Comparison of ENCODE assay signal across 25 cellular contexts in genomic region chr6:158907931-158908330, GRCh38.
DNase-seq lines count a peak whose midpoint lies in the region; ATAC-seq and TF ChIP-seq lines count a peak whose summit lies in the region.
"Had no signal": no experiment of that assay in that cellular context is flagged by ENCODE, and none has a peak within 500 bp of the region (broad histone marks: within the 10 kb centered on the region; RNA-seq: fewer than 3 reads in every experiment).

No MANE protein-coding gene starts in this region.

- H2BK120ac ChIP-seq in trophoblast cell (ENCODE audit: insufficient read depth, low read length, poor library complexity) = peak overlapping the region; percentile 27

- peaks cover 7% of the 10 kb centered on the region for H3K36me3 Mint-ChIP-seq in activated CD8-positive, alpha-beta T cell treated with anti-CD3 and anti-CD28 coated beads, Interleukin-2, amount 10 ng/mL, durations not matched to agents 7 days and 5 days (ENCODE audit: low read depth)
- H3K36me3 Mint-ChIP-seq in chondrocyte (ENCODE audit: low read depth) = peaks cover 11% of the 10 kb centered on the region

- DNase-seq in ELF-1 (ENCODE audit: low read depth, low spot score) (peak; percentile 45), NCI-H526 treated with DMSO at 0.1 percent for 48 hours (lab: John Stamatoyannopoulos, UW) (peak; percentile 85), trophoblast cell (peak in 1 of 2 donors; percentile 27), occipital lobe (lab: John Stamatoyannopoulos, UW) (no peak), GM20000 (ENCODE audit: low spot score) (no peak), chondrocyte (ENCODE audit: low spot score) (no peak)
- DNase-seq in activated CD8-positive, alpha-beta T cell treated with anti-CD3 and anti-CD28 coated beads, Interleukin-2, amount 10 ng/mL, durations not matched to agents 7 days and 5 days = no peak
- DNase-seq: activated CD4-positive, alpha-beta T cell treated with anti-CD3 and anti-CD28 coated beads, Interleukin-2, amount 50 U/mL, for 48 hours; activated CD8-positive, alpha-beta memory T cell treated with anti-CD3 and anti-CD28 coated beads, Interleukin-2, amount 50 U/mL, for 48 hours; activated naive CD4-positive, alpha-beta T cell treated with anti-CD3 and anti-CD28 coated beads, Interleukin-2, amount 50 U/mL, for 16 hours; anterior cingulate cortex; cortex of kidney; GM23248; HFFc6; KG1; MG63; NCI-H510A; pancreas; right cardiac atrium; spleen had no signal

- H3K27ac ChIP-seq in esophagus (ENCODE audit: low read depth in 2 of 2, low read length in 1 of 2) (peak overlapping the region; percentile 46 to 57), trophoblast cell (ENCODE audit: low read depth, low read length) (no peak overlapping the region)
- H3K27ac ChIP-seq: BLaER1 treated with 17β-estradiol and CSF1 and Interleukin-3, amounts not matched to agents 10 nM and 100 nM; GM23248; pancreas; SJSA1; spleen had no signal

- H2BK5ac ChIP-seq in trophoblast cell (ENCODE audit: low read depth, low read length, poor library complexity) = no peak overlapping the region

- peaks cover 31% of the 10 kb centered on the region for H3K79me1 ChIP-seq in trophoblast cell (ENCODE audit: low read length)

- ATAC-seq in activated CD8-positive, alpha-beta T cell treated with anti-CD3 and anti-CD28 coated beads, Interleukin-2, amount 10 ng/mL, durations not matched to agents 7 days and 5 days = no peak
- ATAC-seq: GM12878, pancreas, right cardiac atrium had no signal

- peaks cover 29% of the 10 kb centered on the region for H3K9me3 Mint-ChIP-seq in activated CD8-positive, alpha-beta T cell treated with anti-CD3 and anti-CD28 coated beads, Interleukin-2, amount 10 ng/mL, durations not matched to agents 7 days and 5 days (ENCODE audit: insufficient read depth)
- H3K9me3 Mint-ChIP-seq in chondrocyte (ENCODE audit: low read depth) = peaks cover 33% of the 10 kb centered on the region

- H3K79me2 ChIP-seq in trophoblast cell (ENCODE audit: control insufficient read depth, insufficient read depth, low read length, poor library complexity) = peaks cover 4% of the 10 kb centered on the region

- no peak overlapping the region for H3K4me2 ChIP-seq in trophoblast cell (ENCODE audit: low read length)
- H3K4me2 ChIP-seq: BLaER1 treated with 17β-estradiol and CSF1 and Interleukin-3, amounts not matched to agents 10 nM and 100 nM had no signal

- H3K27ac Mint-ChIP-seq in activated CD8-positive, alpha-beta T cell treated with anti-CD3 and anti-CD28 coated beads, Interleukin-2, amount 10 ng/mL, durations not matched to agents 7 days and 5 days = no peak overlapping the region
- H3K27ac Mint-ChIP-seq in chondrocyte (ENCODE audit: unreplicated experiment) = no peak overlapping the region
- H3K27ac Mint-ChIP-seq: HFFc6, nephron had no signal

- no peak overlapping the region for H2AK5ac ChIP-seq in trophoblast cell (ENCODE audit: low read length)

- H4K8ac ChIP-seq in trophoblast cell (ENCODE audit: low read depth, low read length) = no peak overlapping the region

- H2AFZ ChIP-seq in trophoblast cell (ENCODE audit: insufficient read depth, low read length, poor library complexity) = no peak overlapping the region
- H2AFZ ChIP-seq: GM23248 had no signal

- no peaks in the 10 kb centered on the region for H3K36me3 ChIP-seq in esophagus (ENCODE audit: control insufficient read depth in 2 of 2, insufficient read depth in 2 of 2, low read length in 1 of 2)
- H3K36me3 ChIP-seq in trophoblast cell (ENCODE audit: control insufficient read depth in 1 of 2, insufficient read depth in 2 of 2, low read length in 2 of 2) = no peaks in the 10 kb centered on the region
- H3K36me3 ChIP-seq: BLaER1 treated with 17β-estradiol and CSF1 and Interleukin-3, amounts not matched to agents 10 nM and 100 nM; MG63; pancreas; SJSA1; spleen had no signal

- TF ChIP-seq CTCF in GM20000 (IDR thresholded peaks at IDR 0.05; ENCODE audit: extremely low read depth, missing control alignments) (no peak), chondrocyte (IDR thresholded peaks at IDR 0.05) (no peak)

- no peak overlapping the region for H3K14ac ChIP-seq in trophoblast cell (ENCODE audit: low read length)

- H3K9me3 ChIP-seq in esophagus (ENCODE audit: control insufficient read depth in 2 of 2, insufficient read depth in 1 of 2, low read depth in 1 of 2, low read length in 1 of 2) (peaks cover 2 to 3% of the 10 kb centered on the region in 2 donors), trophoblast cell (ENCODE audit: insufficient read depth, low read depth, low read length) (peaks cover 3% of the 10 kb centered on the region)
- H3K9me3 ChIP-seq: pancreas had no signal

- no peak overlapping the region for H3K9ac ChIP-seq in trophoblast cell (ENCODE audit: low read length)
- H3K9ac ChIP-seq: BLaER1 treated with 17β-estradiol and CSF1 and Interleukin-3, amounts not matched to agents 10 nM and 100 nM; GM23248 had no signal

- POLR2A ChIA-PET in activated CD8-positive, alpha-beta T cell treated with anti-CD3 and anti-CD28 coated beads, Interleukin-2, amount 10 ng/mL, durations not matched to agents 7 days and 5 days (lab: Charles Lee) = no interaction called here

- H3K4me1 Mint-ChIP-seq in activated CD8-positive, alpha-beta T cell treated with anti-CD3 and anti-CD28 coated beads, Interleukin-2, amount 10 ng/mL, durations not matched to agents 7 days and 5 days (ENCODE audit: low read depth) = peaks cover 30% of the 10 kb centered on the region
- no peaks in the 10 kb centered on the region for H3K4me1 Mint-ChIP-seq in chondrocyte (ENCODE audit: low read depth)

- H4K12ac ChIP-seq in trophoblast cell (ENCODE audit: low read depth, low read length) = no peak overlapping the region

- no peak overlapping the region for H4K91ac ChIP-seq in trophoblast cell (ENCODE audit: low read depth, low read length)

- CTCF ChIA-PET in activated CD8-positive, alpha-beta T cell treated with anti-CD3 and anti-CD28 coated beads, Interleukin-2, amount 10 ng/mL, durations not matched to agents 7 days and 5 days (lab: Charles Lee) = interaction anchor here (0.7 to 0.9 kb wide), 2 partner anchors 9 to 119 kb away, joined by 3 read pairs; no protein-coding TSS in a partner anchor

- H3K27me3 Mint-ChIP-seq in activated CD8-positive, alpha-beta T cell treated with anti-CD3 and anti-CD28 coated beads, Interleukin-2, amount 10 ng/mL, durations not matched to agents 7 days and 5 days (ENCODE audit: low read depth) = no peaks in the 10 kb centered on the region
- H3K27me3 Mint-ChIP-seq in chondrocyte (ENCODE audit: low read depth) = no peaks in the 10 kb centered on the region

- H2BK12ac ChIP-seq in trophoblast cell (ENCODE audit: low read length) = peak overlapping the region; percentile 3

- WGBS in esophagus, 2 donors = 65 to 73% methylated on average over 10 of the region's 10 CpGs
- no CpG with 5 or more reads among the region's 10 CpGs for WGBS in trophoblast cell (ENCODE audit: extremely low coverage, insufficient coverage, insufficient read length)

- H3K4ac ChIP-seq in trophoblast cell (ENCODE audit: low read depth, low read length) = no peak overlapping the region

- H3K27me3 ChIP-seq in esophagus (ENCODE audit: control insufficient read depth in 1 of 2, insufficient read depth in 2 of 2, low read length in 2 of 2) (no peaks in the 10 kb centered on the region), trophoblast cell (ENCODE audit: insufficient read depth, low read length) (no peaks in the 10 kb centered on the region)
- H3K27me3 ChIP-seq: BLaER1 treated with 17β-estradiol and CSF1 and Interleukin-3, amounts not matched to agents 10 nM and 100 nM; MG63; pancreas; SJSA1; spleen had no signal

- H3K4me3 Mint-ChIP-seq in activated CD8-positive, alpha-beta T cell treated with anti-CD3 and anti-CD28 coated beads, Interleukin-2, amount 10 ng/mL, durations not matched to agents 7 days and 5 days = no peak overlapping the region
- H3K4me3 Mint-ChIP-seq in chondrocyte (ENCODE audit: unreplicated experiment) = no peak overlapping the region
- H3K4me3 Mint-ChIP-seq: HFFc6, nephron had no signal

- no peak overlapping the region for H3K18ac ChIP-seq in trophoblast cell (ENCODE audit: low read length)

- peaks cover 0 to 8% of the 10 kb centered on the region in 2 donors for H3K4me1 ChIP-seq in esophagus (ENCODE audit: control insufficient read depth in 2 of 2, insufficient read depth in 2 of 2, low read length in 1 of 2)
- H3K4me1 ChIP-seq in trophoblast cell (ENCODE audit: control insufficient read depth in 1 of 2, insufficient read depth in 2 of 2, low read length in 2 of 2) = peaks cover 21% of the 10 kb centered on the region in 2 experiments
- H3K4me1 ChIP-seq: SJSA1 had no signal

- no peak overlapping the region for H3K23ac ChIP-seq in trophoblast cell (ENCODE audit: low read length)

- H3K4me3 ChIP-seq in esophagus (ENCODE audit: low read depth in 1 of 2, low read length in 2 of 2) = no peak overlapping the region
- H3K4me3 ChIP-seq in trophoblast cell (ENCODE audit: low read depth, low read length) = no peak overlapping the region
- H3K4me3 ChIP-seq: BLaER1 treated with 17β-estradiol and CSF1 and Interleukin-3, amounts not matched to agents 10 nM and 100 nM; GM12878; GM23248; MG63; pancreas; SJSA1; spleen had no signal

Comparison
In these comparisons a context has a peak if more than half of its experiments do, and no peak if none do; other contexts are left out.
1. DNase-seq: peak in ELF-1 (single experiment) and NCI-H526 treated with DMSO at 0.1 percent for 48 hours (single experiment); none in occipital lobe (single experiment), GM20000 (single experiment), activated CD8-positive, alpha-beta T cell treated with anti-CD3 and anti-CD28 coated beads, Interleukin-2, amount 10 ng/mL, durations not matched to agents 7 days and 5 days (single experiment) and chondrocyte (single experiment).